8 cellular contexts compared by ENCODE assay signal in genomic region chr3:50436063-50436674, GRCh38.
DNase-seq lines count a peak whose midpoint lies in the region; ATAC-seq and TF ChIP-seq lines count a peak whose summit lies in the region.

No MANE protein-coding gene starts in this region.

- DNase-seq in EH (ENCODE audit: low read depth) (peak; percentile 42), HL-60 (ENCODE audit: low read depth in 1 of 2, low spot score in 1 of 2) (peak; percentile 18 to 61), right cardiac atrium (peak; percentile 54 to 90 (median 88)), spleen (peak; percentile 91), foreskin melanocyte (no peak)
- DNase-seq in activated naive CD8-positive, alpha-beta T cell treated with anti-CD3 and anti-CD28 coated beads, Interleukin-2, amount 50 U/mL, for 16 hours (ENCODE audit: low read depth, low spot score): peak; percentile 53

- no peak overlapping the region for H2AFZ ChIP-seq in SU-DHL-6 (ENCODE audit: low read depth, low read length, severe bottlenecking)

- no peaks in the 10 kb centered on the region for H4K20me1 ChIP-seq in SU-DHL-6 (ENCODE audit: low read depth, low read length)

- H3K4me3 ChIP-seq in HL-60 (replicated peaks; ENCODE audit: insufficient read depth, low read length) (no peak overlapping the region), SU-DHL-6 (ENCODE audit: insufficient read depth, low read length, poor library complexity, severe bottlenecking) (no peak overlapping the region), right cardiac atrium (ENCODE audit: low read length) (no peak overlapping the region), spleen (no peak overlapping the region)

- H3K79me2 ChIP-seq in SU-DHL-6 (ENCODE audit: insufficient read depth, low read length): no peaks in the 10 kb centered on the region

- H3K4me1 ChIP-seq in right cardiac atrium (ENCODE audit: control insufficient read depth, insufficient read depth, low read length) (peaks cover 2% of the 10 kb centered on the region), spleen (no peaks in the 10 kb centered on the region)

- 21% methylated on average over 5 of the region's 5 CpGs for WGBS in right cardiac atrium
- WGBS in spleen, 5 donors: 18 to 23% (median 20%) methylated on average over 4 to 5 of the region's 5 CpGs

- intact Hi-C loops in right cardiac atrium (cut with DNase I): loop anchor here (2.0 to 10.0 kb wide), 4 partner anchors 69 to 107 kb away; partner anchors contain the start of gene CACNA2D2 (in 1 of the 4)
- intact Hi-C loops in spleen (cut with DNase I; ENCODE audit: low total_unique reads): loop anchor here (5.0 kb wide), 1 partner anchor 106 kb away; no protein-coding TSS in a partner anchor

- H3K27me3 ChIP-seq in HL-60 (ENCODE audit: insufficient read depth, poor library complexity, severe bottlenecking) (no peaks in the 10 kb centered on the region), SU-DHL-6 (ENCODE audit: low read length) (no peaks in the 10 kb centered on the region), right cardiac atrium (ENCODE audit: control insufficient read depth, insufficient read depth) (no peaks in the 10 kb centered on the region), spleen (replicated peaks in 1 of 7) (peaks cover 0 to 6% (median 0%) of the 10 kb centered on the region in 7 donors)

- H3K4me2 ChIP-seq in SU-DHL-6 (ENCODE audit: low read depth, low read length, poor library complexity, severe bottlenecking): no peak overlapping the region

- H3K27ac ChIP-seq in HL-60 (replicated peaks) (no peak overlapping the region), SU-DHL-6 (ENCODE audit: low read depth, low read length) (no peak overlapping the region), right cardiac atrium (ENCODE audit: low read length) (peak overlapping the region; percentile 77), spleen (no peak overlapping the region)

- H3K9ac ChIP-seq in SU-DHL-6 (ENCODE audit: low read length): no peak overlapping the region

- H3F3A ChIP-seq in SU-DHL-6 (ENCODE audit: insufficient read depth): no peaks in the 10 kb centered on the region

- ATAC-seq in right cardiac atrium: peak; percentile 72 to 79
- no peak for ATAC-seq in GM19328 (IDR thresholded peaks at IDR 0.05; ENCODE audit: unreplicated experiment)

- TF ChIP-seq CTCF in HL-60 (IDR thresholded peaks at IDR 0.05; ENCODE audit: insufficient read depth, low read length) (peak; percentile 86), SU-DHL-6 (IDR thresholded peaks at IDR 0.05; ENCODE audit: insufficient read depth, low read length, poor library complexity, severe bottlenecking) (peak; percentile 82), spleen (IDR thresholded peaks at IDR 0.05 in 8 of 11, conservative IDR thresholded peaks at IDR 0.05 in 3 of 11) (peak; percentile 79 to 96 (median 87))

- no peaks in the 10 kb centered on the region for H3K36me3 ChIP-seq in SU-DHL-6 (ENCODE audit: low read length)
- no peaks in the 10 kb centered on the region for H3K36me3 ChIP-seq in spleen

- H3K9me3 ChIP-seq in SU-DHL-6 (ENCODE audit: insufficient read depth, low read length): no peaks in the 10 kb centered on the region
- no peaks in the 10 kb centered on the region for H3K9me3 ChIP-seq in right cardiac atrium (ENCODE audit: control insufficient read depth, low read length)
- H3K9me3 ChIP-seq in spleen: no peaks in the 10 kb centered on the region

- no peak for TF ChIP-seq POLR2A in spleen (IDR thresholded peaks at IDR 0.05)

- H3K9me2 ChIP-seq in SU-DHL-6 (replicated peaks; ENCODE audit: insufficient read depth, low read length): no peaks in the 10 kb centered on the region
